Comparison of ENCODE assay signal across 18 cellular contexts in genomic region chrX:150771116-150771515, GRCh38.
"Had no signal": no experiment of that assay in that cellular context is flagged by ENCODE, and none has a peak within 500 bp of the region (broad histone marks: within the 10 kb centered on the region; RNA-seq: fewer than 3 reads in every experiment).

No MANE protein-coding gene starts in this region.

- H3K27me3 Mint-ChIP-seq: naive B cell; stimulated activated memory B cell treated with anti-CD40 and anti-IgM and Interleukin-4, amounts not matched to agents 10 μg/mL and 1 μg/mL and 100 μg/mL, for 72 hours; stimulated activated naive CD8-positive, alpha-beta T cell treated with anti-CD3 and anti-CD28 coated beads, Interleukin-15, Interleukin-2, amounts not matched to agents 100 ng/mL and 50 ng/mL, for 24 hours had no signal

- H3K27ac Mint-ChIP-seq: immature natural killer cell; naive B cell; nephron; stimulated activated memory B cell treated with anti-CD40 and anti-IgM and Interleukin-4, amounts not matched to agents 10 μg/mL and 1 μg/mL and 100 μg/mL, for 72 hours; stimulated activated naive CD8-positive, alpha-beta T cell treated with anti-CD3 and anti-CD28 coated beads, Interleukin-15, Interleukin-2, amounts not matched to agents 100 ng/mL and 50 ng/mL, for 24 hours had no signal

- ATAC-seq: gastroesophageal sphincter; stimulated activated memory B cell treated with anti-CD40 and anti-IgM and Interleukin-4, amounts not matched to agents 10 μg/mL and 1 μg/mL and 100 μg/mL, for 72 hours had no signal

- H3K36me3 Mint-ChIP-seq: naive B cell had no signal

- H3K4me3 Mint-ChIP-seq: immature natural killer cell; naive B cell; nephron; stimulated activated memory B cell treated with anti-CD40 and anti-IgM and Interleukin-4, amounts not matched to agents 10 μg/mL and 1 μg/mL and 100 μg/mL, for 72 hours; stimulated activated naive CD8-positive, alpha-beta T cell treated with anti-CD3 and anti-CD28 coated beads, Interleukin-15, Interleukin-2, amounts not matched to agents 100 ng/mL and 50 ng/mL, for 24 hours had no signal

- H3K9me3 Mint-ChIP-seq: immature natural killer cell; naive B cell; stimulated activated memory B cell treated with anti-CD40 and anti-IgM and Interleukin-4, amounts not matched to agents 10 μg/mL and 1 μg/mL and 100 μg/mL, for 72 hours; stimulated activated naive CD8-positive, alpha-beta T cell treated with anti-CD3 and anti-CD28 coated beads, Interleukin-15, Interleukin-2, amounts not matched to agents 100 ng/mL and 50 ng/mL, for 24 hours had no signal

- H3K4me1 Mint-ChIP-seq: immature natural killer cell; nephron; stimulated activated memory B cell treated with anti-CD40 and anti-IgM and Interleukin-4, amounts not matched to agents 10 μg/mL and 1 μg/mL and 100 μg/mL, for 72 hours had no signal

- DNase-seq: dermis blood vessel endothelial cell; esophagus squamous epithelium; foreskin fibroblast; immature natural killer cell; kidney glomerular epithelial cell; mesendoderm; naive B cell; spleen; stimulated activated CD4-positive, alpha-beta T cell treated with anti-CD3 and anti-CD28 coated beads, Interleukin-15, amount 100 ng/mL, for 24 hours; stimulated activated CD4-positive, alpha-beta T cell treated with anti-CD3 and anti-CD28 coated beads, Interleukin-1b, Interleukin-23, amount 100 ng/mL, for 48 hours; stimulated activated CD4-positive, alpha-beta T cell treated with anti-CD3 and anti-CD28 coated beads, Interleukin-4, amount 100 ng/mL, for 24 hours; tibial artery; upper lobe of left lung; uterus had no signal
